In the genomic region with DNA sequence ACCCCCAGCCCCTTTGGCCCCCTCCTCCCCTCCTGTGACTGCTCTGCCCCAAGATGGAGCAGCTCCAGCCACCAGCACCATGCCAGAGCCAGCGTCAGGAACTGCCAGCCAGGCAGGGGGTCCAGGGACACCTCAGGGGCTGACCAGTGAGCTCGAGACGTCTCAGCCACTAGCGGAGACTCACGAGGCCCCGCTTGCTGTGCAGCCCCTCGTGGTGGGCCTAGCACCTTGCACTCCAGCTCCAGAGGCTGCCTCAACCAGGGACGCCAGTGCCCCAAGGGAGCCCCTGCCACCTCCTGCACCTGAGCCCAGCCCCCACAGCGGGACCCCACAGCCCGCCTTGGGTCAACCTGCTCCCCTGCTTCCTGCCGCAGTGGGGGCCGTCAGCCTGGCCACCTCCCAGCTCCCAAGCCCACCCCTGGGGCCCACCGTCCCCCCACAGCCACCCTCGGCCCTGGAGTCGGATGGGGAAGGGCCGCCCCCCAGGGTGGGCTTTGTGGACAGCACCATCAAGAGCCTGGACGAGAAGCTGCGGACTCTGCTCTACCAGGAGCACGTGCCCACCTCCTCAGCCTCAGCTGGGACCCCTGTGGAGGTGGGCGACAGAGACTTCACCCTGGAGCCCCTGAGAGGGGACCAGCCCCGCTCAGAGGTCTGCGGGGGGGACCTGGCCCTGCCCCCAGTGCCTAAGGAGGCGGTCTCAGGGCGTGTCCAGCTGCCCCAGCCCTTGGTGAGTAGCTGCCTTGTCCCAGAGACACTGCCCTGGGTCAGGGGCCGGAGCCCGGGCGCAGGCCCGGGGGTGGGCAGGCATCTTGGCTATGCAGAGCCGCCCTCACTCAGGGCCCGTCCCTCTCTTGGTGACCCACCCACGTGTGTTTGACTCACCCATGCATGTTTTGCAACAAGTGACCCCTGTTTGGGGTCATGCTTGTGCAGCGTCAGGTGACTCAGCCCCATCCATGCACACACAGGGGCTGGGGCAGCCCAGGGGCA, we compare ENCODE assay signal across 14 cellular contexts.
DNase-seq lines count a peak whose midpoint lies in the region; FAIRE-seq and TF ChIP-seq lines count a peak whose summit lies in the region.
"Had no signal": no experiment of that assay in that cellular context is flagged by ENCODE, and none has a peak within 500 bp of the region (broad histone marks: within the 10 kb centered on the region; RNA-seq: fewer than 3 reads in every experiment).

No MANE protein-coding gene starts in this region.

- peak; percentile 60 for DNase-seq in MCF 10A (ENCODE audit: unreplicated experiment)
- no peak for DNase-seq in breast epithelium (ENCODE audit: low spot score in 2 of 2)
- peak; percentile 48 for DNase-seq in astrocyte of the hippocampus (ENCODE audit: low read depth, low spot score)
- DNase-seq in kidney = peak; percentile 71
- peak; percentile 73 for DNase-seq in urothelium cell line (ENCODE audit: low spot score)
- no peak for DNase-seq in NCI-H1436 (lab: John Stamatoyannopoulos, UW)
- DNase-seq in activated gamma-delta T cell treated with Interleukin-2 at 50 U/mL for 16 hours = no peak
- DNase-seq in BE2C = no peak
- DNase-seq: ACHN, foreskin melanocyte, NCI-H446, SW 1271 had no signal

- no peak overlapping the region for H3K9ac ChIP-seq in kidney (ENCODE audit: low read length in 2 of 2)

- POLR2A ChIA-PET in MCF 10A (lab: Yijun Ruan, JAX) = interaction anchor here (0.6 kb wide), 1 partner anchor 127 kb away, joined by 3 read pairs; no protein-coding TSS in a partner anchor

- no peak overlapping the region for H3K27ac Mint-ChIP-seq in MCF 10A (ENCODE audit: low read depth, unreplicated experiment)
- H3K27ac Mint-ChIP-seq: memory B cell had no signal

- intact Hi-C loops in MCF 10A (cut with micrococcal nuclease) (no loop called here), breast epithelium (cut with DNase I; ENCODE audit: low total_unique reads) (no loop called here), kidney (cut with DNase I) (no loop called here)

- no peaks in the 10 kb centered on the region for H3K9me3 Mint-ChIP-seq in MCF 10A (ENCODE audit: unreplicated experiment)
- H3K9me3 Mint-ChIP-seq: memory B cell had no signal

- no peaks in the 10 kb centered on the region for H3K36me3 Mint-ChIP-seq in MCF 10A (ENCODE audit: insufficient read depth, unreplicated experiment)
- H3K36me3 Mint-ChIP-seq: memory B cell had no signal

- CTCF ChIA-PET in MCF 10A (lab: Yijun Ruan, JAX) = interaction anchor here (2.6 kb wide), 1 partner anchor 14 kb away, joined by 12 read pairs; no protein-coding TSS in a partner anchor

- H3K27me3 ChIP-seq in breast epithelium (no peaks in the 10 kb centered on the region), BE2C (no peaks in the 10 kb centered on the region)

- no peak overlapping the region for H3K4me3 Mint-ChIP-seq in MCF 10A (ENCODE audit: unreplicated experiment)
- H3K4me3 Mint-ChIP-seq: memory B cell had no signal

- no peak for TF ChIP-seq POLR2A in breast epithelium (IDR thresholded peaks at IDR 0.05)

- H3K4me1 ChIP-seq in breast epithelium (no peaks in the 10 kb centered on the region), kidney (ENCODE audit: control insufficient read depth in 1 of 2, insufficient read depth in 1 of 2, low read depth in 1 of 2, low read length in 2 of 2) (no peaks in the 10 kb centered on the region), BE2C (no peaks in the 10 kb centered on the region)

- H3K27me3 Mint-ChIP-seq in MCF 10A (ENCODE audit: insufficient read depth, unreplicated experiment) = peaks cover 47% of the 10 kb centered on the region

- H3K9me3 ChIP-seq in breast epithelium (no peaks in the 10 kb centered on the region), kidney (ENCODE audit: control insufficient read depth in 1 of 2, low read length in 2 of 2) (peaks cover 0 to 3% of the 10 kb centered on the region in 2 donors), BE2C (no peaks in the 10 kb centered on the region)

- H3K4me1 Mint-ChIP-seq in MCF 10A (ENCODE audit: insufficient read depth, unreplicated experiment) = no peaks in the 10 kb centered on the region

- H3K36me3 ChIP-seq in breast epithelium (no peaks in the 10 kb centered on the region), kidney (ENCODE audit: control insufficient read depth in 1 of 2, insufficient read depth in 2 of 2, low read length in 2 of 2) (no peaks in the 10 kb centered on the region), BE2C (no peaks in the 10 kb centered on the region)

- no peak overlapping the region for H3K4me3 ChIP-seq in breast epithelium
- no peak overlapping the region for H3K4me3 ChIP-seq in kidney (ENCODE audit: low read length in 2 of 2)
- no peak overlapping the region for H3K4me3 ChIP-seq in BE2C (ENCODE audit: low read depth, low read length)

- no peak for FAIRE-seq in kidney (lab: Jason Lieb, UNC)
- FAIRE-seq in urothelium cell line (lab: Jason Lieb, UNC) = no peak
- FAIRE-seq: GM19239 had no signal

- TF ChIP-seq CTCF in MCF 10A (IDR thresholded peaks at IDR 0.05; ENCODE audit: unreplicated experiment) (no peak), breast epithelium (IDR thresholded peaks at IDR 0.05) (no peak), kidney (IDR thresholded peaks at IDR 0.05; ENCODE audit: borderline replicate concordance, extremely low read depth, insufficient read depth) (no peak), BE2C (IDR thresholded peaks at IDR 0.05; ENCODE audit: low read depth, low read length) (no peak)

- no peak overlapping the region for H3K27ac ChIP-seq in breast epithelium
- H3K27ac ChIP-seq in kidney (ENCODE audit: low read depth in 2 of 2, low read length in 2 of 2) = no peak overlapping the region

- no TSS peak for BruUV-seq in MCF 10A (replicated peaks; lab: Mats Ljungman, UMichigan)

Comparison
In these comparisons a context has a peak if more than half of its experiments do, and no peak if none do; other contexts are left out.
1. DNase-seq: peak in MCF 10A (single experiment), astrocyte of the hippocampus (single experiment), kidney (single experiment) and urothelium cell line (single experiment); none in breast epithelium (0 of 2), NCI-H1436 (single experiment), activated gamma-delta T cell treated with Interleukin-2 at 50 U/mL for 16 hours (single experiment) and BE2C (single experiment).